ENCODE assay signal across 8 cellular contexts in the genomic region with DNA sequence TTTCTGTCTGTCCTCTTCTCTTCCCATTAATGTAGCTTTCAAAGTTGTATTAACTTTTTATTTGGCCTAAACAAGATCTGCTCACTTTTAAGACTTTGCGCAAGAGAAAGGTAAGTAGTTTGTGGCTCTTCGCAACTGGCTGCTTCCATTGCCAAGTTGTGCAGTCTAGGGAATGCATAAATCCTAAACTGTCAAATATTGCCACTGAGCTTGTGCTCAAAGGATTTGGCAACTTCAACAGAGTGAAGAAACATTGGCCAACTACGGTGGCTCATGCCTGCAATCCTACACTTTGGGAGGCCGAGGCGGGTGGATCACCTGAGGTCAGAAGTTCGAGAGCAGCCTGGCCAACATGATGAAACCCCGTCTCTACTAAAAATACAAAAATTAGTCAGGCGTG.
"Had no signal": no experiment of that assay in that cellular context is flagged by ENCODE, and none has a peak within 500 bp of the region (broad histone marks: within the 10 kb centered on the region; RNA-seq: fewer than 3 reads in every experiment).

No MANE protein-coding gene starts in this region.

- H3K36me3 ChIP-seq: HAP-1 had no signal

- H3K4me1 ChIP-seq: HAP-1 had no signal

- H3K9me3 ChIP-seq: HAP-1 had no signal

- H3K4me2 ChIP-seq: GM23338 had no signal

- H2AFZ ChIP-seq: GM23338 had no signal

- H3K27ac ChIP-seq: HL-60 had no signal

- H3K4me3 Mint-ChIP-seq: GM23338, HFFc6 had no signal

- H3K27ac Mint-ChIP-seq: GM23338, HFFc6 had no signal

- DNase-seq: H7, HFFc6 had no signal

- H3K4me3 ChIP-seq: GM23338, HAP-1, K562 had no signal

- H3K9me3 Mint-ChIP-seq: GM23338, HFFc6 had no signal

- ATAC-seq: GM23338, HCT116, HepG2, K562 had no signal
